In the genomic region with DNA sequence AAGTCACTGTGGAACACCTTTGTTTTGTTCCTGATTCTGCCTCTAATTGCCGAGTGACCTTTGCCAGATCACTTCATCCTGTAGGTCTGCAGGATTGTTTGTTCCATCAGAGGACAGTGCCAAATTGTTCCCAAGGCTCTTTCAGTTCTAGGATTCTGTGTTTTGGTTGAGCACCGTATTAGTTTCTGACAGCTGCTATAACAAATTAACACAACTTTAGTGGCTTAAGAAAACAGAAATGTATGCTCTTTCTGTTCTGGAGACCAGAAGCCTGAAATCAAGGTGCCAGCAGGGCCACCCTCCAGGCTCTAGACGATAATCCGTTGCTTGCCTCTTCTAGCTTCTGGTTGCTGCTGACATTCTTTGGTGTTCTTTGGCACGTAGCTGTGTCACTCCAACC, we compare ENCODE assay signal across 30 cellular contexts. TPM values are rescaled to one million over a fixed set of nuclear protein-coding genes. Genes with fewer than 3 reads are reported as not detected.
"Had no signal": no experiment of that assay in that cellular context is flagged by ENCODE, and none has a peak within 500 bp of the region (broad histone marks: within the 10 kb centered on the region; RNA-seq: fewer than 3 reads in every experiment).

No MANE protein-coding gene starts in this region.

- DNase-seq: activated CD4-positive, alpha-beta memory T cell treated with anti-CD3 and anti-CD28 coated beads, Interleukin-2, amount 10 ng/mL, durations not matched to agents 7 days and 5 days; activated CD4-positive, alpha-beta T cell treated with anti-CD3 and anti-CD28 coated beads for 36 hours; activated CD4-positive, alpha-beta T cell treated with anti-CD3 and anti-CD28 coated beads, Interleukin-2, amount 50 U/mL, for 1 hour; activated gamma-delta T cell treated with Interleukin-2 at 50 U/mL for 16 hours; activated naive CD4-positive, alpha-beta T cell treated with anti-CD3 and anti-CD28 coated beads, Interleukin-2, amount 10 ng/mL, durations not matched to agents 7 days and 5 days; activated naive CD8-positive, alpha-beta T cell treated with anti-CD3 and anti-CD28 coated beads for 36 hours; activated T-cell treated with anti-CD3 and anti-CD28 coated beads, Interleukin-2, amount 50 U/mL, for 72 hours; brain microvascular endothelial cell; NCI-H1092; NCI-H1417; NCI-H1930; NCI-H2107; NCI-H2171 treated with DMSO at 0.1 percent for 48 hours; NCI-H226; NCI-H526; NCI-H774; Peyer's patch; Right ventricle myocardium superior; SJCRH30; SK-N-SH; T-helper 1 cell; WERI-Rb-1 had no signal

- H3K4me1 ChIP-seq: SJCRH30 had no signal

- H3K27ac ChIP-seq: brain microvascular endothelial cell, cardiac muscle cell, KMS-11, Peyer's patch, RWPE1, SJCRH30, WERI-Rb-1 had no signal

- H3K36me3 ChIP-seq: brain microvascular endothelial cell, cardiac muscle cell, Peyer's patch, SJCRH30, WERI-Rb-1 had no signal

- H3K4me2 ChIP-seq: KMS-11, SK-N-SH had no signal

- H3K9ac ChIP-seq: KMS-11, SK-N-SH had no signal

- H3K27me3 Mint-ChIP-seq: activated naive CD8-positive, alpha-beta T cell treated with anti-CD3 and anti-CD28 coated beads for 36 hours had no signal

- H3K4me3 ChIP-seq: cardiac muscle cell, Peyer's patch, SJCRH30 had no signal

- H3K27me3 ChIP-seq: cardiac muscle cell, Peyer's patch had no signal

- ATAC-seq: activated CD4-positive, alpha-beta T cell treated with anti-CD3 and anti-CD28 coated beads for 36 hours; activated T-cell treated with anti-CD3 and anti-CD28 coated beads, Interleukin-2, amount 50 U/mL, for 72 hours had no signal

- H3K27ac Mint-ChIP-seq: activated CD4-positive, alpha-beta memory T cell treated with anti-CD3 and anti-CD28 coated beads, Interleukin-2, amount 10 ng/mL, durations not matched to agents 7 days and 5 days; activated CD4-positive, alpha-beta T cell treated with anti-CD3 and anti-CD28 coated beads for 36 hours; activated naive CD4-positive, alpha-beta T cell treated with anti-CD3 and anti-CD28 coated beads, Interleukin-2, amount 10 ng/mL, durations not matched to agents 7 days and 5 days; activated naive CD8-positive, alpha-beta T cell treated with anti-CD3 and anti-CD28 coated beads for 36 hours; activated T-cell treated with anti-CD3 and anti-CD28 coated beads, Interleukin-2, amount 50 U/mL, for 72 hours; activated T-helper 2 cell treated with anti-CD3 and anti-CD28 coated beads, Interferon-gamma antibody, Interleukin-2, Interleukin-4, amounts not matched to agents 10 μg/mL and 5 μg/mL and 100 μg/mL, durations not matched to agents 14 hours and 24 hours and 36 hours had no signal

- H3K36me3 Mint-ChIP-seq: activated naive CD4-positive, alpha-beta T cell treated with anti-CD3 and anti-CD28 coated beads, Interleukin-2, amount 10 ng/mL, durations not matched to agents 7 days and 5 days; activated naive CD8-positive, alpha-beta T cell treated with anti-CD3 and anti-CD28 coated beads for 36 hours had no signal

- H3K9me3 Mint-ChIP-seq: activated CD4-positive, alpha-beta memory T cell treated with anti-CD3 and anti-CD28 coated beads, Interleukin-2, amount 10 ng/mL, durations not matched to agents 7 days and 5 days; activated naive CD8-positive, alpha-beta T cell treated with anti-CD3 and anti-CD28 coated beads for 36 hours; activated T-helper 2 cell treated with anti-CD3 and anti-CD28 coated beads, Interferon-gamma antibody, Interleukin-2, Interleukin-4, amounts not matched to agents 10 μg/mL and 5 μg/mL and 100 μg/mL, durations not matched to agents 14 hours and 24 hours and 36 hours had no signal

- H3K9me3 ChIP-seq: Peyer's patch, SK-N-SH had no signal

- H3K4me3 Mint-ChIP-seq: activated CD4-positive, alpha-beta memory T cell treated with anti-CD3 and anti-CD28 coated beads, Interleukin-2, amount 10 ng/mL, durations not matched to agents 7 days and 5 days; activated CD4-positive, alpha-beta T cell treated with anti-CD3 and anti-CD28 coated beads for 36 hours; activated naive CD4-positive, alpha-beta T cell treated with anti-CD3 and anti-CD28 coated beads, Interleukin-2, amount 10 ng/mL, durations not matched to agents 7 days and 5 days; activated naive CD8-positive, alpha-beta T cell treated with anti-CD3 and anti-CD28 coated beads for 36 hours; activated T-cell treated with anti-CD3 and anti-CD28 coated beads, Interleukin-2, amount 50 U/mL, for 72 hours had no signal

RNA-seq across cellular contexts. Expression of gene PIGR, which starts 3.4 kb away (rescaled TPM):
- total RNA-seq: activated CD4-positive, alpha-beta memory T cell treated with anti-CD3 and anti-CD28 coated beads, Interleukin-2, amount 10 ng/mL, durations not matched to agents 7 days and 5 days; activated T-helper 2 cell treated with anti-CD3 and anti-CD28 coated beads, Interferon-gamma antibody, Interleukin-2, Interleukin-4, amounts not matched to agents 10 μg/mL and 5 μg/mL and 100 μg/mL, durations not matched to agents 14 hours and 24 hours and 36 hours; cardiac muscle cell; MCF 10A; NCI-H460; SJCRH30; T-helper 2 cell treated with Interferon-gamma antibody and Interleukin-4, amounts not matched to agents 100 ng/mL and 5 ng/mL, for 36 hours had no signal
- polyA plus RNA-seq: cardiac muscle cell, SK-N-SH had no signal

RNA-seq across cellular contexts. Expression of gene FCAMR, which starts 20.6 kb away (rescaled TPM):
- total RNA-seq: activated CD4-positive, alpha-beta memory T cell treated with anti-CD3 and anti-CD28 coated beads, Interleukin-2, amount 10 ng/mL, durations not matched to agents 7 days and 5 days; activated CD4-positive, alpha-beta T cell treated with anti-CD3 and anti-CD28 coated beads for 36 hours; activated CD8-positive, alpha-beta memory T cell treated with anti-CD3 and anti-CD28 coated beads for 36 hours; activated naive CD8-positive, alpha-beta T cell treated with anti-CD3 and anti-CD28 coated beads for 36 hours; activated T-cell treated with anti-CD3 and anti-CD28 coated beads, Interleukin-2, amount 50 U/mL, for 72 hours; activated T-helper 2 cell treated with anti-CD3 and anti-CD28 coated beads, Interferon-gamma antibody, Interleukin-2, Interleukin-4, amounts not matched to agents 10 μg/mL and 5 μg/mL and 100 μg/mL, durations not matched to agents 14 hours and 24 hours and 36 hours; cardiac muscle cell; MCF 10A; NCI-H460; Right ventricle myocardium superior; SJCRH30 had no signal
- polyA plus RNA-seq: cardiac muscle cell, SK-N-SH had no signal

RNA-seq across cellular contexts. Expression of gene FCMR, which starts 27.9 kb away (rescaled TPM):
- total RNA-seq: cardiac muscle cell, NCI-H460, SJCRH30 had no signal
- polyA plus RNA-seq: cardiac muscle cell had no signal

RNA-seq across cellular contexts. Expression of gene IL24, which starts 52.4 kb away (rescaled TPM):
- total RNA-seq: activated CD4-positive, alpha-beta memory T cell treated with anti-CD3 and anti-CD28 coated beads, Interleukin-2, amount 10 ng/mL, durations not matched to agents 7 days and 5 days; cardiac muscle cell; NCI-H460; Peyer's patch; Right ventricle myocardium superior; SJCRH30 had no signal
- polyA plus RNA-seq: cardiac muscle cell had no signal
